18 cellular contexts compared by ENCODE assay signal in genomic region chr5:113255105-113255504, GRCh38.
DNase-seq lines count a peak whose midpoint lies in the region; ATAC-seq and TF ChIP-seq lines count a peak whose summit lies in the region.
"Had no signal": no experiment of that assay in that cellular context is flagged by ENCODE, and none has a peak within 500 bp of the region (broad histone marks: within the 10 kb centered on the region; RNA-seq: fewer than 3 reads in every experiment).

No MANE protein-coding gene starts in this region.

- no peak for DNase-seq in MCF 10A (ENCODE audit: unreplicated experiment)
- no peak for DNase-seq in breast epithelium (ENCODE audit: low spot score in 2 of 2)
- DNase-seq in fibroblast of peridontal ligament (ENCODE audit: extremely low read depth): peak; percentile 74
- no peak for DNase-seq in sciatic nerve (ENCODE audit: low spot score)
- no peak for DNase-seq in vagina (ENCODE audit: extremely low spot score in 2 of 2)
- no peak for DNase-seq in activated CD4-positive, alpha-beta T cell treated with anti-CD3 and anti-CD28 coated beads for 4 hours
- no peak for DNase-seq in WERI-Rb-1
- DNase-seq in HPDE6-E6E7 (ENCODE audit: extremely low spot score): no peak
- DNase-seq: DMS79, GOT3, NCI-H1417 treated with DMSO at 0.1 percent for 48 hours, NCI-H2029, NCI-H345, NCI-H524 treated with DMSO at 0.1 percent for 48 hours, PC-9 had no signal

- H3K4me3 Mint-ChIP-seq in MCF 10A (ENCODE audit: unreplicated experiment): no peak overlapping the region
- H3K4me3 Mint-ChIP-seq: CD14-positive monocyte had no signal

- no TSS peak for BruUV-seq in MCF 10A (replicated peaks; lab: Mats Ljungman, UMichigan)

- peak overlapping the region in 1 of 2 donors; percentile 74 for H3K27ac ChIP-seq in breast epithelium
- peak overlapping the region; percentile 64 for H3K27ac ChIP-seq in vagina
- H3K27ac ChIP-seq in WERI-Rb-1: no peak overlapping the region
- H3K27ac ChIP-seq: 22Rv1, PC-9 had no signal

- H3K9me3 ChIP-seq in breast epithelium: no peaks in the 10 kb centered on the region
- no peaks in the 10 kb centered on the region for H3K9me3 ChIP-seq in vagina
- no peaks in the 10 kb centered on the region for H3K9me3 ChIP-seq in WERI-Rb-1 (ENCODE audit: severe bottlenecking)

- H3K36me3 Mint-ChIP-seq in MCF 10A (ENCODE audit: insufficient read depth, unreplicated experiment): peaks cover 6% of the 10 kb centered on the region
- H3K36me3 Mint-ChIP-seq: CD14-positive monocyte had no signal

- no peaks in the 10 kb centered on the region for H3K27me3 Mint-ChIP-seq in MCF 10A (ENCODE audit: insufficient read depth, unreplicated experiment)

- intact Hi-C loops in MCF 10A (cut with micrococcal nuclease) (no loop called here), breast epithelium (cut with DNase I; ENCODE audit: low total_unique reads) (no loop called here), sciatic nerve (cut with DNase I) (no loop called here), vagina (cut with DNase I) (loop anchor here (5.0 kb wide), 1 partner anchor 457 kb away; no protein-coding TSS in a partner anchor)

- peaks cover 6% of the 10 kb centered on the region for H3K4me1 Mint-ChIP-seq in MCF 10A (ENCODE audit: insufficient read depth, unreplicated experiment)
- H3K4me1 Mint-ChIP-seq: CD14-positive monocyte had no signal

- H3K4me3 ChIP-seq in breast epithelium (no peak overlapping the region), vagina (no peak overlapping the region), WERI-Rb-1 (ENCODE audit: low read depth, low read length) (no peak overlapping the region)
- H3K4me3 ChIP-seq: PC-9 had no signal

- H3K4me1 ChIP-seq in breast epithelium (no peaks in the 10 kb centered on the region), vagina (peaks cover 41% of the 10 kb centered on the region)

- CTCF ChIA-PET in MCF 10A (lab: Yijun Ruan, JAX): no interaction called here

- ATAC-seq in sciatic nerve: peak; percentile 30
- ATAC-seq: HCT116 had no signal

- peak overlapping the region; percentile 31 for H3K27ac Mint-ChIP-seq in MCF 10A (ENCODE audit: low read depth, unreplicated experiment)
- H3K27ac Mint-ChIP-seq: CD14-positive monocyte had no signal

- POLR2A ChIA-PET in MCF 10A (lab: Yijun Ruan, JAX): interaction anchor here (0.8 to 2.1 kb wide), 4 partner anchors 10 to 24 kb away, joined by 3 to 6 read pairs (median 5); no protein-coding TSS in a partner anchor

- TF ChIP-seq CTCF in MCF 10A (IDR thresholded peaks at IDR 0.05; ENCODE audit: unreplicated experiment) (no peak), breast epithelium (IDR thresholded peaks at IDR 0.05) (no peak), vagina (IDR thresholded peaks at IDR 0.05) (no peak), WERI-Rb-1 (IDR thresholded peaks at IDR 0.05; ENCODE audit: low read depth, low read length) (no peak)

- no peaks in the 10 kb centered on the region for H3K36me3 ChIP-seq in breast epithelium
- no peaks in the 10 kb centered on the region for H3K36me3 ChIP-seq in vagina
- peaks cover 64% of the 10 kb centered on the region for H3K36me3 ChIP-seq in WERI-Rb-1

- H3K27me3 ChIP-seq in breast epithelium: no peaks in the 10 kb centered on the region
- H3K27me3 ChIP-seq in vagina: no peaks in the 10 kb centered on the region
- H3K27me3 ChIP-seq in WERI-Rb-1 (ENCODE audit: insufficient read depth, low read depth, severe bottlenecking): no peaks in the 10 kb centered on the region

- no peaks in the 10 kb centered on the region for H3K9me3 Mint-ChIP-seq in MCF 10A (ENCODE audit: unreplicated experiment)

- TF ChIP-seq POLR2A in breast epithelium (IDR thresholded peaks at IDR 0.05) (no peak), vagina (IDR thresholded peaks at IDR 0.05) (no peak)
